In the genomic region with DNA sequence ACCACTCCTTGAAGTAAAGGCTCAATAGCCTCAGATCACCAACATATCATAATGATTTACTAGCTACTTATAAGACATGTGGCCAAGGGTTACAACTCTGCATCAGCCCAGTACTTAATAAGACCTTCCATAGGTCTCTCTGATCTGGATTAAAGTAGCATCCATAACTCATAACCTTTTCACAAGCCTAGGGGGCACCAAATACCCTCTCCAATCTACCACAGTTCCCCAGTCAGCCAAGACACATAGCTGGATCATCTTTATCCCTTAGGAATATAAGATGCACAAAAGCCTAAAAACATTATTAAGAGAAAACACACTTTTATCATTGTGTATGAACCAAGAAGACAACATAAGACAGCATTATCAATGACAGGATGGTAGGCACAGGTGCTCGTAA, we compare ENCODE assay signal across 10 cellular contexts. TPM values are rescaled to one million over a fixed set of nuclear protein-coding genes. Genes with fewer than 3 reads are reported as not detected.
DNase-seq lines count a peak whose midpoint lies in the region; ATAC-seq, FAIRE-seq and TF ChIP-seq lines count a peak whose summit lies in the region.
"Had no signal": no experiment of that assay in that cellular context is flagged by ENCODE, and none has a peak within 500 bp of the region (broad histone marks: within the 10 kb centered on the region; RNA-seq: fewer than 3 reads in every experiment).

No MANE protein-coding gene starts in this region.

- no peak overlapping the region for H3K18ac ChIP-seq in neuronal stem cell (ENCODE audit: low read length)

- no peak overlapping the region for H2AFZ ChIP-seq in neuronal stem cell (ENCODE audit: low read length)

- H3K23ac ChIP-seq in neuronal stem cell (ENCODE audit: low read depth, low read length, poor library complexity), result no peak overlapping the region

- H2BK15ac ChIP-seq in neuronal stem cell (ENCODE audit: low read length), result no peak overlapping the region

- TF ChIP-seq POLR2A in H54 (IDR thresholded peaks at IDR 0.05; ENCODE audit: low read depth, low read length), result no peak

- no CpG with 5 or more reads among the region's 1 CpG for WGBS in neuronal stem cell (ENCODE audit: extremely low coverage in 2 of 2, insufficient read length in 2 of 2, insufficient replicate concordance in 1 of 2), 2 donors

- H2BK12ac ChIP-seq in neuronal stem cell (ENCODE audit: low read length), result no peak overlapping the region

- no peak overlapping the region for H4K8ac ChIP-seq in neuronal stem cell (ENCODE audit: low read depth, low read length)

- no peak overlapping the region for H3K4me3 ChIP-seq in neuronal stem cell (ENCODE audit: low read length in 2 of 2)

- peak; percentile 83 for FAIRE-seq in H54 (lab: Jason Lieb, UNC)
- FAIRE-seq: urothelium cell line had no signal

- H3K4me2 ChIP-seq in neuronal stem cell (ENCODE audit: insufficient read depth, low read length, poor library complexity, severe bottlenecking), result no peak overlapping the region

- no peaks in the 10 kb centered on the region for H3K79me1 ChIP-seq in neuronal stem cell (ENCODE audit: low read depth, low read length)

- no peak overlapping the region for H3K14ac ChIP-seq in neuronal stem cell (ENCODE audit: low read length)

- TF ChIP-seq CTCF in C4-2B (conservative IDR thresholded peaks at IDR 0.05), result peak; percentile 14

- H3K4ac ChIP-seq in neuronal stem cell (ENCODE audit: low read length), result no peak overlapping the region

- peaks cover 8 to 26% of the 10 kb centered on the region in 2 donors for H3K36me3 ChIP-seq in neuronal stem cell (replicated peaks in 1 of 2; ENCODE audit: control insufficient read depth in 2 of 2, insufficient read depth in 2 of 2, low read length in 2 of 2)

- H3K9ac ChIP-seq in neuronal stem cell (ENCODE audit: low read depth, low read length, poor library complexity), result no peak overlapping the region

- H3K4me1 ChIP-seq in neuronal stem cell (ENCODE audit: control insufficient read depth in 2 of 2, insufficient read depth in 1 of 2, low read depth in 1 of 2, low read length in 2 of 2), result no peaks in the 10 kb centered on the region

- peak; percentile 81 for ATAC-seq in SK-N-SH treated with all-trans-retinoic acid at 6 μM for 48 hours
- ATAC-seq: activated T-helper 17 cell treated with anti-CD3 and anti-CD28 coated beads, Interleukin-2, amount 50 U/mL, for 72 hours had no signal

- no peak overlapping the region for H3K27ac ChIP-seq in C4-2B
- no peak overlapping the region for H3K27ac ChIP-seq in neuronal stem cell (replicated peaks; ENCODE audit: low read length)

- H2AK5ac ChIP-seq in neuronal stem cell (ENCODE audit: low read depth, low read length), result no peak overlapping the region

- H2BK5ac ChIP-seq in neuronal stem cell (ENCODE audit: low read length), result no peak overlapping the region

- no peak overlapping the region for H2BK120ac ChIP-seq in neuronal stem cell (ENCODE audit: low read depth, low read length)

- DNase-seq in H54 (ENCODE audit: insufficient read length, low spot score) (no peak), iPS-NIHi7 (ENCODE audit: extremely low spot score) (peak; percentile 30), SKM-1 treated with dmso at 0.1 percent for 144 hours (lab: John Stamatoyannopoulos, UW; ENCODE audit: unreplicated experiment) (no peak), neuronal stem cell (ENCODE audit: low spot score) (no peak), cardiac septum (ENCODE audit: low spot score) (no peak)
- no peak for DNase-seq in effector CD8-positive, alpha-beta T cell (lab: John Stamatoyannopoulos, UW)

- H4K91ac ChIP-seq in neuronal stem cell (ENCODE audit: low read depth, low read length, poor library complexity), result no peak overlapping the region

- no peaks in the 10 kb centered on the region for H3K27me3 ChIP-seq in neuronal stem cell (ENCODE audit: control insufficient read depth in 3 of 3, insufficient read depth in 3 of 3, low read depth in 1 of 3, low read length in 3 of 3)

- intact Hi-C loops in cardiac septum (cut with DNase I), result no loop called here

- H3K9me3 ChIP-seq in neuronal stem cell (replicated peaks in 1 of 2; ENCODE audit: control insufficient read depth in 2 of 2, insufficient read depth in 1 of 2, low read depth in 1 of 2, low read length in 2 of 2), result no peaks in the 10 kb centered on the region

TF ChIP-seq in SK-N-SH treated with all-trans-retinoic acid at 6 μM for 48 hours, 23 proteins besides CTCF, POLR2A, EP300 and RAD21:
- TF ChIP-seq TOX (CRISPR knock-in tag; IDR thresholded peaks at IDR 0.05; ENCODE audit: borderline replicate concordance), result no peak
- no peak for TF ChIP-seq GLIS3 (CRISPR knock-in tag; IDR thresholded peaks at IDR 0.05)
- TF ChIP-seq BACH2 (CRISPR knock-in tag; IDR thresholded peaks at IDR 0.05; ENCODE audit: borderline replicate concordance), result no peak

RNA-seq across cellular contexts. Expression of a gene that starts 22.1 kb away (rescaled TPM):
- polyA plus RNA-seq in neuronal stem cell (2013, experiment 1 of 2), result 11.3 TPM
- 11.8 TPM for polyA plus RNA-seq in neuronal stem cell (2013, experiment 2 of 2)
- total RNA-seq in cardiac septum, result 12.0 TPM
